8 cellular contexts compared by ENCODE assay signal in genomic region chr9:33143241-33143642, GRCh38. TPM values are rescaled to one million over a fixed set of nuclear protein-coding genes. Genes with fewer than 3 reads are reported as not detected.
DNase-seq lines count a peak whose midpoint lies in the region; ATAC-seq and TF ChIP-seq lines count a peak whose summit lies in the region.

No MANE protein-coding gene starts in this region.

- H3K4me1 ChIP-seq in thymus (ENCODE audit: control insufficient read depth, insufficient read depth, low read length) (peaks cover 43% of the 10 kb centered on the region), mammary epithelial cell (ENCODE audit: insufficient read depth, low read length) (peaks cover 3% of the 10 kb centered on the region)

- WGBS in thymus: 86% methylated on average over 2 of the region's 2 CpGs
- WGBS in mammary epithelial cell (ENCODE audit: low coverage, missing lambda C conversion rate): 87% methylated on average over 2 of the region's 2 CpGs

- TF ChIP-seq CTCF in fibroblast of villous mesenchyme (IDR thresholded peaks at IDR 0.05; ENCODE audit: insufficient read depth, low read depth, low read length) (no peak), mammary epithelial cell (conservative IDR thresholded peaks at IDR 0.05 in 1 of 2, IDR thresholded peaks at IDR 0.05 in 1 of 2; ENCODE audit: extremely low read depth in 1 of 2, insufficient read depth in 1 of 2, low read depth in 1 of 2, low read length in 2 of 2) (no peak)

- in situ Hi-C loops in mammary epithelial cell (cut with MboI; ENCODE audit: low sequenced_read_pairs in 2 of 2): no loop called here

- H3K9me3 ChIP-seq in thymus (ENCODE audit: control insufficient read depth) (no peaks in the 10 kb centered on the region), mammary epithelial cell (replicated peaks; ENCODE audit: insufficient read depth, low read length) (no peaks in the 10 kb centered on the region)

- CTCF ChIA-PET in activated CD8-positive, alpha-beta memory T cell treated with anti-CD3 and anti-CD28 coated beads, Interleukin-2, amount 10 ng/mL, durations not matched to agents 7 days and 5 days (lab: Charles Lee): interaction anchor here (0.7 to 3.1 kb wide), 4 partner anchors 9 to 124 kb away, joined by 3 to 8 read pairs (median 4); partner anchors contain the start of gene B4GALT1
- CTCF ChIA-PET in mammary epithelial cell (lab: Charles Lee; ENCODE audit: low non-redundant PET): no interaction called here

- DNase-seq in activated CD8-positive, alpha-beta memory T cell treated with anti-CD3 and anti-CD28 coated beads, Interleukin-2, amount 10 ng/mL, durations not matched to agents 7 days and 5 days: no peak
- DNase-seq in activated CD8-positive, alpha-beta memory T cell treated with anti-CD3 and anti-CD28 coated beads, Interleukin-2, amount 50 U/mL, for 4 hours: no peak
- DNase-seq in RPMI7951 (ENCODE audit: low read depth) (peak; percentile 56), fibroblast of villous mesenchyme (ENCODE audit: low read depth) (peak; percentile 96), globus pallidus (ENCODE audit: low spot score) (no peak), Kasumi-1 (lab: John Stamatoyannopoulos, UW) (no peak), mammary epithelial cell (no peak)

- H3K9me3 Mint-ChIP-seq in activated CD8-positive, alpha-beta memory T cell treated with anti-CD3 and anti-CD28 coated beads, Interleukin-2, amount 10 ng/mL, durations not matched to agents 7 days and 5 days (ENCODE audit: low read depth): no peaks in the 10 kb centered on the region

- no peaks in the 10 kb centered on the region for H3K27me3 Mint-ChIP-seq in activated CD8-positive, alpha-beta memory T cell treated with anti-CD3 and anti-CD28 coated beads, Interleukin-2, amount 10 ng/mL, durations not matched to agents 7 days and 5 days

- no peak overlapping the region for H3K4me2 ChIP-seq in mammary epithelial cell (ENCODE audit: insufficient read depth, low read depth, low read length)

- H3K27ac Mint-ChIP-seq in activated CD8-positive, alpha-beta memory T cell treated with anti-CD3 and anti-CD28 coated beads, Interleukin-2, amount 10 ng/mL, durations not matched to agents 7 days and 5 days: peak overlapping the region; percentile 22

- H4K20me1 ChIP-seq in mammary epithelial cell (ENCODE audit: insufficient read depth, low read length): no peaks in the 10 kb centered on the region

- intact Hi-C loops in mammary epithelial cell (cut with micrococcal nuclease): no loop called here

- H3K79me2 ChIP-seq in mammary epithelial cell (ENCODE audit: insufficient read depth, low read length): peaks cover 98% of the 10 kb centered on the region

- no peak overlapping the region for H3K9ac ChIP-seq in mammary epithelial cell (ENCODE audit: insufficient read depth, low read length)

- H3K36me3 ChIP-seq in thymus (ENCODE audit: control insufficient read depth, insufficient read depth): no peaks in the 10 kb centered on the region
- no peaks in the 10 kb centered on the region for H3K36me3 ChIP-seq in mammary epithelial cell (ENCODE audit: insufficient read depth, low read length)

- peaks cover 77% of the 10 kb centered on the region for H3K4me1 Mint-ChIP-seq in activated CD8-positive, alpha-beta memory T cell treated with anti-CD3 and anti-CD28 coated beads, Interleukin-2, amount 10 ng/mL, durations not matched to agents 7 days and 5 days

- H3K27me3 ChIP-seq in thymus (ENCODE audit: control insufficient read depth, insufficient read depth): no peaks in the 10 kb centered on the region
- H3K27me3 ChIP-seq in mammary epithelial cell (ENCODE audit: insufficient read depth, low read length): no peaks in the 10 kb centered on the region

- ATAC-seq in activated CD8-positive, alpha-beta memory T cell treated with anti-CD3 and anti-CD28 coated beads, Interleukin-2, amount 10 ng/mL, durations not matched to agents 7 days and 5 days: no peak

- no peak overlapping the region for H2AFZ ChIP-seq in mammary epithelial cell (ENCODE audit: low read depth, low read length)

- dilution Hi-C loops in mammary epithelial cell (cut with HindIII; ENCODE audit: low sequenced_read_pairs): no loop called here

- H3K27ac ChIP-seq in thymus (ENCODE audit: low read depth): peak overlapping the region; percentile 36
- H3K27ac ChIP-seq in mammary epithelial cell (ENCODE audit: insufficient read depth, low read depth, low read length): no peak overlapping the region

- no peak overlapping the region for H3K4me3 Mint-ChIP-seq in activated CD8-positive, alpha-beta memory T cell treated with anti-CD3 and anti-CD28 coated beads, Interleukin-2, amount 10 ng/mL, durations not matched to agents 7 days and 5 days

- H3K36me3 Mint-ChIP-seq in activated CD8-positive, alpha-beta memory T cell treated with anti-CD3 and anti-CD28 coated beads, Interleukin-2, amount 10 ng/mL, durations not matched to agents 7 days and 5 days: peaks cover 13% of the 10 kb centered on the region

- H3K4me3 ChIP-seq in fibroblast of villous mesenchyme (ENCODE audit: low read depth, low read length): no peak overlapping the region
- no peak overlapping the region for H3K4me3 ChIP-seq in thymus (ENCODE audit: low read length)
- no peak overlapping the region for H3K4me3 ChIP-seq in mammary epithelial cell (replicated peaks in 1 of 3; ENCODE audit: insufficient read depth in 1 of 3, low read depth in 2 of 3, low read length in 3 of 3)

- no TSS peak for BruUV-seq in mammary epithelial cell (replicated peaks; lab: Mats Ljungman, UMichigan)

RNA-seq across cellular contexts. Expression of gene B4GALT1, which starts 23.9 kb away (rescaled TPM):
- 10 to 100 TPM; 33.8 to 35.2 TPM for total RNA-seq in activated CD8-positive, alpha-beta memory T cell treated with anti-CD3 and anti-CD28 coated beads, Interleukin-2, amount 10 ng/mL, durations not matched to agents 7 days and 5 days
- 35.4 and 38.7 TPM in 2 replicates for total RNA-seq in RPMI7951 (2014; rRNA removed; shearing (Covaris generic))
- 23.8 and 28.5 TPM in 2 replicates for total RNA-seq in fibroblast of villous mesenchyme
- polyA plus RNA-seq in thymus: 37.1 TPM
- total RNA-seq in mammary epithelial cell: 100 to 1,000 TPM in 1 of 2 donors, 10 to 100 TPM in 1; 82.2 to 135 TPM
- polyA plus RNA-seq in mammary epithelial cell: 69.9 TPM
- polyA minus RNA-seq in mammary epithelial cell: 212 TPM

Comparison
In these comparisons a context has a peak if more than half of its experiments do, and no peak if none do; other contexts are left out.
1. DNase-seq: peak in RPMI7951 (single experiment) and fibroblast of villous mesenchyme (single experiment); none in activated CD8-positive, alpha-beta memory T cell treated with anti-CD3 and anti-CD28 coated beads, Interleukin-2, amount 10 ng/mL, durations not matched to agents 7 days and 5 days (single experiment), activated CD8-positive, alpha-beta memory T cell treated with anti-CD3 and anti-CD28 coated beads, Interleukin-2, amount 50 U/mL, for 4 hours (single experiment), globus pallidus (single experiment), Kasumi-1 (0 of 2) and mammary epithelial cell (single experiment).